In genomic region chr5:160312960-160313734, GRCh38 we compare ENCODE assay signal across 1 cellular context.
TF ChIP-seq lines count a peak whose summit lies in the region.

No MANE protein-coding gene starts in this region.

TF ChIP-seq in IMR-90, 13 proteins besides CTCF, POLR2A, EP300 and RAD21 (continued from another document):
- TF ChIP-seq ELK1 (IDR thresholded peaks at IDR 0.05; ENCODE audit: borderline replicate concordance, low read depth, low read length), result no peak
- TF ChIP-seq CHD1 (IDR thresholded peaks at IDR 0.05; ENCODE audit: low read depth, low read length), result no peak
- TF ChIP-seq RFX5 (IDR thresholded peaks at IDR 0.05; ENCODE audit: low read depth, low read length), result no peak
- TF ChIP-seq USF2 (IDR thresholded peaks at IDR 0.05; ENCODE audit: low read depth, low read length), result no peak
- TF ChIP-seq MAZ (IDR thresholded peaks at IDR 0.05; ENCODE audit: borderline replicate concordance, low read depth, low read length), result no peak
